8 cellular contexts compared by ENCODE assay signal in the genomic region with DNA sequence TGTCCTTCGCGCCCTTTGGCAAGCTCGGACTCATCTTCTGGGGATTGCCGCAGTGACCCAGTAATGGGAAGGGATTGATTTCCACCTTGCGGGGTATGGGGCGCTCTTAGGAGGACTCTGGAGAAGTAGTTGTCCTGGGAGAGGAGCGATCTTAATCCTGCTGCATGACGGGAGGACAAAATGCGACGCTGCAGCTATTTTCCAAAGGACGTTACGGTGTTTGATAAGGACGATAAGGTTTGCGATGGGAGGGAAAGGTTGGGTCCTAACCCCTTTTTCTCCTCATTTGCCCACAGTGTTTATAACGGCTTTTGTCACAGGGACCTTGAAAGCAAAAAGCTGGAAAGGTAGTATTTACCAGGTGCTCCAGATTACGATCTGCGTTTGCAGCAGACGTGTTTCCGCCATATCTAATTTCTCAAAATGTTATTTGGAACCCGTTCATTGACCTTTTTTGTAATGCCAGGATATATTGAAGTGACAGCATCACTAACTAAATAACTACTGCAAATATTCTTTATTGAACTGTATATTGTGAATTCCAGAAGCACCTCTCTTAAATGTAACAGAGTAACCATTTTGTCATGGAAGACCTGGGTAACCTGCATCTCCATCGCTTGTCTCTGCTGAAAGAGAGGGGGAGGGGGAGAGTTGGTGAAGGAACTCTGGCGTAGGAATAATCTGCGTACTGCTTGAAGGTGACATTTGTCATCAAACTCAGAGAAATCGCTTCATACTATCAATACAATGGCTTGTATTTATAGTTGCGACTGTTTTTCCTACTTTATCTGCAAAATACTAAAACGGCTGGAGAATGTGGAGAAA. TPM values are rescaled to one million over a fixed set of nuclear protein-coding genes. Genes with fewer than 3 reads are reported as not detected.
DNase-seq lines count a peak whose midpoint lies in the region; ATAC-seq and TF ChIP-seq lines count a peak whose summit lies in the region.

No MANE protein-coding gene starts in this region.

- no peak overlapping the region for H4K8ac ChIP-seq in H9 (replicated peaks; ENCODE audit: insufficient read length, low read depth, low read length)

- peak overlapping the region; percentile 7 for H2BK5ac ChIP-seq in H9 (ENCODE audit: insufficient read length, low read length)

- H3T11ph ChIP-seq in H9 (ENCODE audit: low read length), result no peak overlapping the region

- peak overlapping the region; percentile 35 for H3K27ac ChIP-seq in H9 (ENCODE audit: insufficient read length, low read depth, low read length)
- H3K27ac ChIP-seq in lung (ENCODE audit: low read depth in 1 of 2, low read length in 1 of 2), result peak overlapping the region; percentile 89 to 95
- H3K27ac ChIP-seq in upper lobe of right lung, result peak overlapping the region; percentile 79

- H2BK12ac ChIP-seq in H9 (ENCODE audit: insufficient read length, low read depth, low read length), result no peak overlapping the region

- H3K27me3 ChIP-seq in H9 (ENCODE audit: insufficient read depth, low read length) (no peaks in the 10 kb centered on the region), lung (ENCODE audit: control insufficient read depth, insufficient read depth) (no peaks in the 10 kb centered on the region), upper lobe of right lung (no peaks in the 10 kb centered on the region)

- H3K36me3 ChIP-seq in lung (ENCODE audit: control insufficient read depth in 2 of 2, insufficient read depth in 2 of 2, low read length in 2 of 2) (peaks cover 2 to 3% of the 10 kb centered on the region in 2 donors), upper lobe of right lung (peaks cover 22% of the 10 kb centered on the region)

- peak overlapping the region; percentile 9 for H3K14ac ChIP-seq in H9 (ENCODE audit: insufficient read depth, low read length)

- peaks cover 19% of the 10 kb centered on the region for H3K23me2 ChIP-seq in H9 (ENCODE audit: insufficient read length, low read depth, low read length, poor library complexity, severe bottlenecking)

- peak; percentile 42 for DNase-seq in DMS 273 (lab: John Stamatoyannopoulos, UW; ENCODE audit: unreplicated experiment)
- DNase-seq in DMS 273 treated with DMSO at 0.1 percent for 48 hours (lab: John Stamatoyannopoulos, UW), result no peak
- no peak for DNase-seq in H9
- peak; percentile 68 for DNase-seq in NCI-H526 treated with DMSO at 0.1 percent for 48 hours (lab: John Stamatoyannopoulos, UW)
- no peak for DNase-seq in chondrocyte (ENCODE audit: low spot score)
- no peak for DNase-seq in lung (ENCODE audit: low spot score)
- DNase-seq in upper lobe of right lung, result no peak
- no peak for DNase-seq in effector CD8-positive, alpha-beta T cell (lab: John Stamatoyannopoulos, UW)

- H3K23ac ChIP-seq in H9 (ENCODE audit: insufficient read length, low read depth, low read length), result no peak overlapping the region

- H3K4me3 ChIP-seq in lung (peak overlapping the region; percentile 84), upper lobe of right lung (peak overlapping the region; percentile 84)

- H2BK15ac ChIP-seq in H9 (ENCODE audit: low read depth, low read length), result no peak overlapping the region

- H2BK120ac ChIP-seq in H9 (ENCODE audit: low read depth, low read length, poor library complexity, severe bottlenecking), result no peak overlapping the region

- intact Hi-C loops in upper lobe of right lung (cut with DNase I), result no loop called here

- no CpG with 5 or more reads among the region's 26 CpGs for WGBS in H9 (ENCODE audit: extremely low coverage, insufficient read length, low lambda C conversion rate)
- 7 to 11% methylated on average over 26 of the region's 26 CpGs for WGBS in lung, 2 donors

- H3K36me3 Mint-ChIP-seq in H9 (ENCODE audit: insufficient read depth in 1 of 3, low read depth in 3 of 3) (peaks cover 8 to 28% (median 24%) of the 10 kb centered on the region in 3 experiments; a peak in 6 of 7 replicates), chondrocyte (ENCODE audit: low read depth) (peaks cover 2% of the 10 kb centered on the region)

- H3K4me1 ChIP-seq in H9 (ENCODE audit: insufficient read depth, low read length) (peaks cover 5% of the 10 kb centered on the region; the same call in 1 of the 2 replicates), lung (ENCODE audit: control insufficient read depth in 2 of 2, insufficient read depth in 2 of 2, low read length in 2 of 2) (peaks cover 2 to 9% of the 10 kb centered on the region in 2 donors), upper lobe of right lung (peaks cover 22% of the 10 kb centered on the region)

- H3K9me3 Mint-ChIP-seq in H9 (no peaks in the 10 kb centered on the region), chondrocyte (ENCODE audit: low read depth) (no peaks in the 10 kb centered on the region)

- no peak overlapping the region for H2AFZ ChIP-seq in H9 (ENCODE audit: low read length)

- no peaks in the 10 kb centered on the region for H3K27me3 Mint-ChIP-seq in H9 (ENCODE audit: low read depth)
- H3K27me3 Mint-ChIP-seq in chondrocyte (ENCODE audit: low read depth), result no peaks in the 10 kb centered on the region

- H2AK5ac ChIP-seq in H9 (ENCODE audit: insufficient read length, low read length), result no peak overlapping the region

- no peak overlapping the region for H3K56ac ChIP-seq in H9 (ENCODE audit: insufficient read length, low read depth, low read length)

- H3K4me3 Mint-ChIP-seq in H9 (peak overlapping the region; percentile 99), chondrocyte (ENCODE audit: unreplicated experiment) (peak overlapping the region; percentile 96)

- peaks cover 51 to 54% of the 10 kb centered on the region in 2 experiments for H3K4me1 Mint-ChIP-seq in H9
- H3K4me1 Mint-ChIP-seq in chondrocyte (ENCODE audit: low read depth), result peaks cover 38% of the 10 kb centered on the region

- H3K79me1 ChIP-seq in H9 (ENCODE audit: insufficient read depth, low read depth, low read length, poor library complexity, severe bottlenecking), result peaks cover 3% of the 10 kb centered on the region

- H3K4me2 ChIP-seq in H9 (ENCODE audit: insufficient read depth, insufficient read length, low read length), result peak overlapping the region; percentile 85

- H4K5ac ChIP-seq in H9 (ENCODE audit: insufficient read length, low read depth, low read length), result no peak overlapping the region

- H4K91ac ChIP-seq in H9 (ENCODE audit: insufficient read length, low read depth, low read length), result no peak overlapping the region

- H3K79me2 ChIP-seq in H9 (ENCODE audit: insufficient read depth, low read length), result peaks cover 26% of the 10 kb centered on the region; the same call in 1 of the 2 replicates

- no peak overlapping the region for H3K4ac ChIP-seq in H9 (ENCODE audit: low read depth, low read length)

- H3K9ac ChIP-seq in H9 (ENCODE audit: extremely low read depth, insufficient read length, low read length), result peak overlapping the region; percentile 86

- no peaks in the 10 kb centered on the region for H4K20me1 ChIP-seq in H9 (ENCODE audit: control insufficient read depth, insufficient read depth, insufficient read length)

- no peaks in the 10 kb centered on the region for H3K9me3 ChIP-seq in H9 (ENCODE audit: control insufficient read depth, low read depth, low read length)
- H3K9me3 ChIP-seq in lung (ENCODE audit: control insufficient read depth in 2 of 2, insufficient read depth in 1 of 2, low read length in 1 of 2), result no peaks in the 10 kb centered on the region
- H3K9me3 ChIP-seq in upper lobe of right lung, result no peaks in the 10 kb centered on the region

- ATAC-seq in lung (ENCODE audit: insufficient read depth, low FRiP score) (peak; percentile 29), upper lobe of right lung (peak; percentile 18)

- TF ChIP-seq CTCF in H9 (conservative IDR thresholded peaks at IDR 0.05), result no peak
- no peak for TF ChIP-seq CTCF in chondrocyte (IDR thresholded peaks at IDR 0.05)
- TF ChIP-seq CTCF in lung (IDR thresholded peaks at IDR 0.05; ENCODE audit: control extremely low read depth, extremely low read depth), result no peak
- TF ChIP-seq CTCF in upper lobe of right lung (IDR thresholded peaks at IDR 0.05), result no peak

- peak overlapping the region; percentile 12 for H3K18ac ChIP-seq in H9 (ENCODE audit: insufficient read length, low read depth, low read length)

- no peak overlapping the region for H2BK20ac ChIP-seq in H9 (ENCODE audit: low read depth, low read length, poor library complexity, severe bottlenecking)

- H3K27ac Mint-ChIP-seq in H9 (peak overlapping the region; percentile 97 to 98 (median 98)), chondrocyte (ENCODE audit: unreplicated experiment) (peak overlapping the region; percentile 99)

RNA-seq across cellular contexts. Expression of a gene that starts 0.6 kb away (rescaled TPM):
- total RNA-seq in H9 (2021) (317 and 324 TPM in 2 replicates), chondrocyte (93.9 to 114 TPM (median 103 TPM) in 3 replicates), lung (100 to 1,000 TPM; 110 to 120 TPM), upper lobe of right lung (103 TPM)
- 100 to 1,000 TPM; 120 to 203 TPM for polyA plus RNA-seq in lung

RNA-seq across cellular contexts. Expression of a gene that starts 1.1 kb away (rescaled TPM):
- total RNA-seq in H9 (2021) (17.4 and 22.4 TPM in 2 replicates), chondrocyte (8.2 to 15.9 TPM (median 8.6 TPM) in 3 replicates), lung (10 to 100 TPM; 14.6 to 40.7 TPM), upper lobe of right lung (8.6 TPM)
- polyA plus RNA-seq in lung, result 1 to 10 TPM; 2.3 to 2.5 TPM

Comparison
In these comparisons a context has a peak if more than half of its experiments do, and no peak if none do; other contexts are left out.
1. DNase-seq: peak in DMS 273 (single experiment) and NCI-H526 treated with DMSO at 0.1 percent for 48 hours (single experiment); none in DMS 273 treated with DMSO at 0.1 percent for 48 hours (single experiment), H9 (single experiment), chondrocyte (single experiment), lung (single experiment), upper lobe of right lung (single experiment) and effector CD8-positive, alpha-beta T cell (single experiment).
2. H3K27ac ChIP-seq: peak in every context shown above with its lines; median percentile 92 in lung; 79 in upper lobe of right lung; 35 in H9.